Comparison of ENCODE assay signal across 1 cellular context in genomic region chr13:52348983-52349780, GRCh38.
TF ChIP-seq lines count a peak whose summit lies in the region.

No MANE protein-coding gene starts in this region.

TF ChIP-seq in IMR-90, 13 proteins besides CTCF, POLR2A, EP300 and RAD21 (continued from another document):
- peak; percentile 92 for TF ChIP-seq USF2 (IDR thresholded peaks at IDR 0.05; ENCODE audit: low read depth, low read length)
- TF ChIP-seq RFX5 (IDR thresholded peaks at IDR 0.05; ENCODE audit: low read depth, low read length), result no peak
- no peak for TF ChIP-seq ELK1 (IDR thresholded peaks at IDR 0.05; ENCODE audit: borderline replicate concordance, low read depth, low read length)
- TF ChIP-seq MAZ (IDR thresholded peaks at IDR 0.05; ENCODE audit: borderline replicate concordance, low read depth, low read length), result no peak
- TF ChIP-seq RCOR1 (IDR thresholded peaks at IDR 0.05; ENCODE audit: insufficient replicate concordance, low read length), result no peak
- no peak for TF ChIP-seq SMC3 (IDR thresholded peaks at IDR 0.05; ENCODE audit: low read depth, low read length)
- 0 out of 2 replicates have a peak, but pooled peaks have one; percentile 29 for TF ChIP-seq FOS (IDR thresholded peaks at IDR 0.05; ENCODE audit: low read depth, low read length)
- peak; percentile 71 for TF ChIP-seq BHLHE40 (IDR thresholded peaks at IDR 0.05; ENCODE audit: low read depth, low read length)
- no peak for TF ChIP-seq MXI1 (IDR thresholded peaks at IDR 0.05; ENCODE audit: borderline replicate concordance, low read depth, low read length)
- 0 out of 2 replicates have a peak, but pooled peaks have one; percentile 14 for TF ChIP-seq MAFK (IDR thresholded peaks at IDR 0.05; ENCODE audit: low read depth, low read length)
